Comparison of ENCODE assay signal across 17 cellular contexts in the genomic region with DNA sequence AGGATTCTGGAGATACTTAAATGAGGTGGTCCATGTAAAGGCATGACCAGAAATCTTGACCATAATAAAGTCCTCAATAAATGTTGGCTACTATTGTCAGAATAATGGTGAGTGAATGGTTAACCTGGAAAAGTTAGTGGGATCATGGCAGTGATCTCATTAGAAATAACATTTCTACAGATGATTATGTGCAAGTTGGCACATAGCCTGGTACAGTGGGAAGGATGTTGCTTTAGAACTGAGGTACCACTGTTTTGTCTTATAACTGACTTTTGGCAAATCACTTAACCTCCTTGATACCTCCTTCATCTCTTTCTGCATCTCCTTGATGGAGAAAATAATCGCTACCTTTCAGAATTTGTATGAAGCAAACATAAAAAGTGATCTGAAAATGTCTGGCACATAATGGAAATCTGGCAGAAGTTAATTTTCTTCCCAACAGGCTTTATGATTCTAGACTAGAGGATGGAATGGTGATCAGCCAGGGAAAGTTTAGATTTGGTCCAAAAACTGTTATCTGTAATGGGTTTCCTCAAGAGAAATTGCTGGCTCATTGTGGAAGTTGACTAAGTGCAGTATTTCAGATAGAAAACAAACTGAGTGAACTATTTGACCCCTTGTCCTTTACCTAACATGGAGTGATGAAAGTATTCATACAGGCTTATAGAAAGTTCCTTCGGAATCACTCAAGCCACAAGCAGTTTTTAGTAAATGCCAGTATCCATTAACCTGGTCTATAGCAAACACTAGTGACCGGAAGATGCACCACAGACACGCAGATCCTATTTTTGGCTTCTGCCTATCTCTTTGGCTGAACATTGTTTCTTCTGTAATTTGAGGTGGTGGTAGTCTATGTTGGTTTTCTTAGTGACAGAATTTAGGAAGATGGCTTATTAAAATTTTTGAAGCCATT.
DNase-seq lines count a peak whose midpoint lies in the region; ATAC-seq, FAIRE-seq and TF ChIP-seq lines count a peak whose summit lies in the region.
"Had no signal": no experiment of that assay in that cellular context is flagged by ENCODE, and none has a peak within 500 bp of the region (broad histone marks: within the 10 kb centered on the region; RNA-seq: fewer than 3 reads in every experiment).

No MANE protein-coding gene starts in this region.

- H3K4me3 Mint-ChIP-seq in stimulated activated effector memory CD8-positive, alpha-beta T cell treated with anti-CD3 and anti-CD28 coated beads, Interleukin-12 subunit alpha, Interleukin-12 subunit beta, amount 100 ng/mL, for 72 hours, result no peak overlapping the region
- H3K4me3 Mint-ChIP-seq: activated CD4-positive, alpha-beta memory T cell treated with anti-CD3 and anti-CD28 coated beads for 36 hours had no signal

- RAD21 ChIA-PET in GM12878 (lab: Charles Lee; ENCODE audit: unreplicated experiment), result no interaction called here

- H3K4me2 ChIP-seq in GM12878 (ENCODE audit: control insufficient read depth, insufficient read depth), result no peak overlapping the region
- H3K4me2 ChIP-seq: BLaER1 treated with 17β-estradiol and CSF1 and Interleukin-3, amounts not matched to agents 10 nM and 100 nM had no signal

- TF ChIP-seq RAD21 in GM12878 (IDR thresholded peaks at IDR 0.05; ENCODE audit: insufficient read depth, low read depth, low read length), result no peak

- POLR2A ChIA-PET in GM12878 (lab: Charles Lee), result no interaction called here

- no peaks in the 10 kb centered on the region for H3K9me3 ChIP-seq in GM12878 (replicated peaks; ENCODE audit: control insufficient read depth, insufficient read depth, low read length)
- H3K9me3 ChIP-seq: BLaER1 treated with 17β-estradiol and CSF1 and Interleukin-3, amounts not matched to agents 10 nM and 100 nM had no signal

- no peak for TF ChIP-seq CTCF in GM12878 (IDR thresholded peaks at IDR 0.05 in 2 of 3, conservative IDR thresholded peaks at IDR 0.05 in 1 of 3; ENCODE audit: control insufficient read depth in 2 of 3, extremely low read depth in 1 of 3, insufficient read depth in 1 of 3, low read depth in 3 of 3, low read length in 3 of 3)

- SMC1A ChIA-PET in GM12878 (lab: Charles Lee; ENCODE audit: uncharacterized antibody, unreplicated experiment), result no interaction called here

- no peak overlapping the region for H2AFZ ChIP-seq in GM12878 (ENCODE audit: control insufficient read depth, low read depth, low read length)

- H3K36me3 ChIP-seq in GM12878 (ENCODE audit: control insufficient read depth in 2 of 2, insufficient read depth in 2 of 2, low read length in 1 of 2), result no peaks in the 10 kb centered on the region
- H3K36me3 ChIP-seq: BLaER1 treated with 17β-estradiol and CSF1 and Interleukin-3, amounts not matched to agents 10 nM and 100 nM had no signal

- CTCF ChIA-PET in GM12878 (lab: Yijun Ruan, JAX), result no interaction called here

- no peaks in the 10 kb centered on the region for H3K36me3 Mint-ChIP-seq in stimulated activated effector memory CD8-positive, alpha-beta T cell treated with anti-CD3 and anti-CD28 coated beads, Interleukin-12 subunit alpha, Interleukin-12 subunit beta, amount 100 ng/mL, for 72 hours
- H3K36me3 Mint-ChIP-seq: activated CD4-positive, alpha-beta memory T cell treated with anti-CD3 and anti-CD28 coated beads for 36 hours had no signal

- TF ChIP-seq POLR2A in GM12878 (IDR thresholded peaks at IDR 0.05; ENCODE audit: low read depth, low read length), result no peak

- no peak overlapping the region for H3K27ac ChIP-seq in GM12878 (ENCODE audit: control insufficient read depth, insufficient read depth)
- H3K27ac ChIP-seq: BLaER1 treated with 17β-estradiol and CSF1 and Interleukin-3, amounts not matched to agents 10 nM and 100 nM had no signal

- no peak for ATAC-seq in GM12878
- peak; percentile 66 to 67 for ATAC-seq in left cardiac atrium
- no peak for ATAC-seq in stimulated activated effector memory CD8-positive, alpha-beta T cell treated with anti-CD3 and anti-CD28 coated beads, Interleukin-12 subunit alpha, Interleukin-12 subunit beta, amount 100 ng/mL, for 72 hours
- no peak for ATAC-seq in HG03097 (IDR thresholded peaks at IDR 0.05; ENCODE audit: low FRiP score, unreplicated experiment)
- ATAC-seq: K562 had no signal

- intact Hi-C loops in GM12878 (cut with micrococcal nuclease; ENCODE audit: unreplicated experiment), result no loop called here
- intact Hi-C loops in left cardiac atrium (cut with DNase I), result no loop called here

- H3K9me3 Mint-ChIP-seq in stimulated activated effector memory CD8-positive, alpha-beta T cell treated with anti-CD3 and anti-CD28 coated beads, Interleukin-12 subunit alpha, Interleukin-12 subunit beta, amount 100 ng/mL, for 72 hours, result no peaks in the 10 kb centered on the region
- H3K9me3 Mint-ChIP-seq: activated CD4-positive, alpha-beta memory T cell treated with anti-CD3 and anti-CD28 coated beads for 36 hours had no signal

- H3K9ac ChIP-seq in GM12878 (ENCODE audit: control insufficient read depth, insufficient read depth, low read length), result no peak overlapping the region
- H3K9ac ChIP-seq: BLaER1 treated with 17β-estradiol and CSF1 and Interleukin-3, amounts not matched to agents 10 nM and 100 nM had no signal

- peak; percentile 35 for FAIRE-seq in GM12878 (lab: Jason Lieb, UNC)
- FAIRE-seq: colon, K562, RCC 7860, small intestine had no signal

- DNase-seq in LHCN-M2 (ENCODE audit: low read depth) (peak; percentile 45), GM12878 (ENCODE audit: low read depth, low spot score) (no peak), left cardiac atrium (no peak), renal cortical epithelial cell (ENCODE audit: low read depth) (peak; percentile 49), GM03348 (ENCODE audit: low spot score) (no peak)
- no peak for DNase-seq in stimulated activated effector memory CD8-positive, alpha-beta T cell treated with anti-CD3 and anti-CD28 coated beads, Interleukin-12 subunit alpha, Interleukin-12 subunit beta, amount 100 ng/mL, for 72 hours (ENCODE audit: low spot score in 2 of 2)
- DNase-seq: activated CD4-positive, alpha-beta memory T cell treated with anti-CD3 and anti-CD28 coated beads for 36 hours; NCI-H1092 treated with DMSO at 0.1 percent for 48 hours; NCI-H774; occipital lobe; small intestine; trophoblast cell had no signal

- 37% methylated on average over 4 of the region's 4 CpGs for WGBS in GM12878 (ENCODE audit: insufficient coverage, insufficient replicate concordance, low lambda C conversion rate, missing lambda C conversion rate)

- no TSS peak for BruUV-seq in GM12878 (replicated peaks; lab: Mats Ljungman, UMichigan)

- H3K4me1 ChIP-seq in GM12878 (ENCODE audit: control insufficient read depth, insufficient read depth, low read length), result no peaks in the 10 kb centered on the region

- no peaks in the 10 kb centered on the region for H3K27me3 ChIP-seq in GM12878 (replicated peaks in 1 of 2; ENCODE audit: control insufficient read depth in 2 of 2, insufficient read depth in 2 of 2, low read length in 1 of 2)
- H3K27me3 ChIP-seq: BLaER1 treated with 17β-estradiol and CSF1 and Interleukin-3, amounts not matched to agents 10 nM and 100 nM had no signal

- H3K79me2 ChIP-seq in GM12878 (ENCODE audit: control insufficient read depth, insufficient read depth, low read length), result no peaks in the 10 kb centered on the region

- TF ChIP-seq EP300 in GM12878 (IDR thresholded peaks at IDR 0.05; ENCODE audit: borderline replicate concordance in 1 of 2, control insufficient read depth in 1 of 2, low read depth in 2 of 2, low read length in 2 of 2), result no peak

- H3K4me3 ChIP-seq in GM12878, result no peak overlapping the region
- H3K4me3 ChIP-seq: BLaER1 treated with 17β-estradiol and CSF1 and Interleukin-3, amounts not matched to agents 10 nM and 100 nM; K562 had no signal

- in situ Hi-C loops in GM12878 (cut with MboI), result no loop called here

- H4K20me1 ChIP-seq in GM12878 (ENCODE audit: control insufficient read depth, insufficient read depth), result no peaks in the 10 kb centered on the region
- H4K20me1 ChIP-seq: BLaER1 treated with 17β-estradiol and CSF1 and Interleukin-3, amounts not matched to agents 10 nM and 100 nM had no signal

- H3K27ac Mint-ChIP-seq in stimulated activated effector memory CD8-positive, alpha-beta T cell treated with anti-CD3 and anti-CD28 coated beads, Interleukin-12 subunit alpha, Interleukin-12 subunit beta, amount 100 ng/mL, for 72 hours, result no peak overlapping the region
- H3K27ac Mint-ChIP-seq: activated CD4-positive, alpha-beta memory T cell treated with anti-CD3 and anti-CD28 coated beads for 36 hours had no signal

- H3K4me1 Mint-ChIP-seq in stimulated activated effector memory CD8-positive, alpha-beta T cell treated with anti-CD3 and anti-CD28 coated beads, Interleukin-12 subunit alpha, Interleukin-12 subunit beta, amount 100 ng/mL, for 72 hours, result no peaks in the 10 kb centered on the region

TF ChIP-seq in GM12878, 131 proteins besides CTCF, POLR2A, EP300 and RAD21 (continues in another document):
- no peak for TF ChIP-seq BRCA1 (IDR thresholded peaks at IDR 0.05; ENCODE audit: low read depth, low read length)

Comparison
In these comparisons a context has a peak if more than half of its experiments do, and no peak if none do; other contexts are left out.
1. DNase-seq: peak in LHCN-M2 (single experiment) and renal cortical epithelial cell (single experiment); none in GM12878 (single experiment), left cardiac atrium (single experiment), GM03348 (single experiment) and stimulated activated effector memory CD8-positive, alpha-beta T cell treated with anti-CD3 and anti-CD28 coated beads, Interleukin-12 subunit alpha, Interleukin-12 subunit beta, amount 100 ng/mL, for 72 hours (0 of 2).
2. ATAC-seq: peak in left cardiac atrium (2 of 2); none in GM12878 (single experiment), stimulated activated effector memory CD8-positive, alpha-beta T cell treated with anti-CD3 and anti-CD28 coated beads, Interleukin-12 subunit alpha, Interleukin-12 subunit beta, amount 100 ng/mL, for 72 hours (single experiment) and HG03097 (single experiment).